1 cellular context compared by ENCODE assay signal in the genomic region with DNA sequence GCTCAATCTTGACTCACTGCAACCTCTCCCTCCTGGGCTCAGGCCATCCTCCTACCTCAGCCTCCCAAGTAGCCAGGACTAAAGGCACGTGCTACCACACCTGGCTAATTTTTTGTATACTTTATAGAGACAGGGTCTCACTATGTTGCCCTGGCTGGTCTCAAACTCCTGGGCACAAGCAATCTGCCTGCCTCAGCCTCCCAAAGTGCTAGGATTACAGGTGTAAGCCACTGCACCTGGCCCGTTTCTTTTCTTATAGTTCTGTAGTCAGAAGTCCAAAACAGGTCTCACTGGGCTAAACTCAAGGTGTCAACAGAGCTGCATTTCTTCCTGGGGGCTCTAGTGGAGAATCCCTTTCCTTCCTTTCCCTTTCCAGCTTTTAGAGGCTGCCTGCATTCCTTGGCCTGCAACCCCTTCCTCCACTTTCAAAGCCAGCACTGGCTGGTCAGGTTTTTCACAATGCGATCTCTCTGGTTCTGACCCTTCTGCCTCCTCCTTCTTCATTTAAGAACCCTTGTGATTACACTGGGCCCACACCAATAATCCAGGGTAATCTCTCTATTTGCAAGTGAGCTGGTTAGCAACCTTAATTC.
A peak's percentile ranks its signal among the peaks of the same experiment; 100 is the strongest.
TF ChIP-seq lines count a peak whose summit lies in the region.

No MANE protein-coding gene starts in this region.

TF ChIP-seq in HepG2, 621 proteins besides CTCF, POLR2A, EP300 and RAD21 (continued from another document):
- TF ChIP-seq, protein P1, sequence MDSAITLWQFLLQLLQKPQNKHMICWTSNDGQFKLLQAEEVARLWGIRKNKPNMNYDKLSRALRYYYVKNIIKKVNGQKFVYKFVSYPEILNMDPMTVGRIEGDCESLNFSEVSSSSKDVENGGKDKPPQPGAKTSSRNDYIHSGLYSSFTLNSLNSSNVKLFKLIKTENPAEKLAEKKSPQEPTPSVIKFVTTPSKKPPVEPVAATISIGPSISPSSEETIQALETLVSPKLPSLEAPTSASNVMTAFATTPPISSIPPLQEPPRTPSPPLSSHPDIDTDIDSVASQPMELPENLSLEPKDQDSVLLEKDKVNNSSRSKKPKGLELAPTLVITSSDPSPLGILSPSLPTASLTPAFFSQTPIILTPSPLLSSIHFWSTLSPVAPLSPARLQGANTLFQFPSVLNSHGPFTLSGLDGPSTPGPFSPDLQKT (CRISPR knock-in tag; IDR thresholded peaks at IDR 0.05; ENCODE audit: borderline replicate concordance) = no peak
- TF ChIP-seq, protein P2, sequence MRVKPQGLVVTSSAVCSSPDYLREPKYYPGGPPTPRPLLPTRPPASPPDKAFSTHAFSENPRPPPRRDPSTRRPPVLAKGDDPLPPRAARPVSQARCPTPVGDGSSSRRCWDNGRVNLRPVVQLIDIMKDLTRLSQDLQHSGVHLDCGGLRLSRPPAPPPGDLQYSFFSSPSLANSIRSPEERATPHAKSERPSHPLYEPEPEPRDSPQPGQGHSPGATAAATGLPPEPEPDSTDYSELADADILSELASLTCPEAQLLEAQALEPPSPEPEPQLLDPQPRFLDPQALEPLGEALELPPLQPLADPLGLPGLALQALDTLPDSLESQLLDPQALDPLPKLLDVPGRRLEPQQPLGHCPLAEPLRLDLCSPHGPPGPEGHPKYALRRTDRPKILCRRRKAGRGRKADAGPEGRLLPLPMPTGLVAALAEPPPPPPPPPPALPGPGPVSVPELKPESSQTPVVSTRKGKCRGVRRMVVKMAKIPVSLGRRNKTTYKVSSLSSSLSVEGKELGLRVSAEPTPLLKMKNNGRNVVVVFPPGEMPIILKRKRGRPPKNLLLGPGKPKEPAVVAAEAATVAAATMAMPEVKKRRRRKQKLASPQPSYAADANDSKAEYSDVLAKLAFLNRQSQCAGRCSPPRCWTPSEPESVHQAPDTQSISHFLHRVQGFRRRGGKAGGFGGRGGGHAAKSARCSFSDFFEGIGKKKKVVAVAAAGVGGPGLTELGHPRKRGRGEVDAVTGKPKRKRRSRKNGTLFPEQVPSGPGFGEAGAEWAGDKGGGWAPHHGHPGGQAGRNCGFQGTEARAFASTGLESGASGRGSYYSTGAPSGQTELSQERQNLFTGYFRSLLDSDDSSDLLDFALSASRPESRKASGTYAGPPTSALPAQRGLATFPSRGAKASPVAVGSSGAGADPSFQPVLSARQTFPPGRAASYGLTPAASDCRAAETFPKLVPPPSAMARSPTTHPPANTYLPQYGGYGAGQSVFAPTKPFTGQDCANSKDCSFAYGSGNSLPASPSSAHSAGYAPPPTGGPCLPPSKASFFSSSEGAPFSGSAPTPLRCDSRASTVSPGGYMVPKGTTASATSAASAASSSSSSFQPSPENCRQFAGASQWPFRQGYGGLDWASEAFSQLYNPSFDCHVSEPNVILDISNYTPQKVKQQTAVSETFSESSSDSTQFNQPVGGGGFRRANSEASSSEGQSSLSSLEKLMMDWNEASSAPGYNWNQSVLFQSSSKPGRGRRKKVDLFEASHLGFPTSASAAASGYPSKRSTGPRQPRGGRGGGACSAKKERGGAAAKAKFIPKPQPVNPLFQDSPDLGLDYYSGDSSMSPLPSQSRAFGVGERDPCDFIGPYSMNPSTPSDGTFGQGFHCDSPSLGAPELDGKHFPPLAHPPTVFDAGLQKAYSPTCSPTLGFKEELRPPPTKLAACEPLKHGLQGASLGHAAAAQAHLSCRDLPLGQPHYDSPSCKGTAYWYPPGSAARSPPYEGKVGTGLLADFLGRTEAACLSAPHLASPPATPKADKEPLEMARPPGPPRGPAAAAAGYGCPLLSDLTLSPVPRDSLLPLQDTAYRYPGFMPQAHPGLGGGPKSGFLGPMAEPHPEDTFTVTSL (CRISPR knock-in tag; IDR thresholded peaks at IDR 0.05; ENCODE audit: borderline replicate concordance) = no peak
- TF ChIP-seq HOXA9 (CRISPR knock-in tag; IDR thresholded peaks at IDR 0.05; ENCODE audit: borderline replicate concordance) = no peak
- TF ChIP-seq TBX2 (CRISPR knock-in tag; IDR thresholded peaks at IDR 0.05; ENCODE audit: borderline replicate concordance) = 0 out of 2 replicates have a peak, but pooled peaks have one; percentile 21
- TF ChIP-seq ZNF83 (CRISPR knock-in tag; IDR thresholded peaks at IDR 0.05; ENCODE audit: borderline replicate concordance) = no peak
- TF ChIP-seq, protein P3, sequence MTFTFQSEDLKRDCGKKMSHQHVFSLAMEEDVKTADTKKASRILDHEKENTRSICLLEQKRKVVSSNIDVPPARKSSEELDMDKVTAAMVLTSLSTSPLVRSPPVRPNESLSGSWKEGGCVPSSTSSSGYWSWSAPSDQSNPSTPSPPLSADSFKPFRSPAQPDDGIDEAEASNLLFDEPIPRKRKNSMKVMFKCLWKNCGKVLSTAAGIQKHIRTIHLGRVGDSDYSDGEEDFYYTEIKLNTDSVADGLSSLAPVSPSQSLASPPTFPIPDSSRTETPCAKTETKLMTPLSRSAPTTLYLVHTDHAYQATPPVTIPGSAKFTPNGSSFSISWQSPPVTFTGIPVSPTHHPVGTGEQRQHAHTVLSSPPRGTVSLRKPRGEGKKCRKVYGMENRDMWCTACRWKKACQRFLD (CRISPR knock-in tag; IDR thresholded peaks at IDR 0.05; ENCODE audit: borderline replicate concordance) = no peak
- TF ChIP-seq SRY (CRISPR knock-in tag; IDR thresholded peaks at IDR 0.05) = no peak
TF ChIP-seq in HepG2: peak in this region for 1.
